ENCODE assay signal across 1 cellular context in the genomic region with DNA sequence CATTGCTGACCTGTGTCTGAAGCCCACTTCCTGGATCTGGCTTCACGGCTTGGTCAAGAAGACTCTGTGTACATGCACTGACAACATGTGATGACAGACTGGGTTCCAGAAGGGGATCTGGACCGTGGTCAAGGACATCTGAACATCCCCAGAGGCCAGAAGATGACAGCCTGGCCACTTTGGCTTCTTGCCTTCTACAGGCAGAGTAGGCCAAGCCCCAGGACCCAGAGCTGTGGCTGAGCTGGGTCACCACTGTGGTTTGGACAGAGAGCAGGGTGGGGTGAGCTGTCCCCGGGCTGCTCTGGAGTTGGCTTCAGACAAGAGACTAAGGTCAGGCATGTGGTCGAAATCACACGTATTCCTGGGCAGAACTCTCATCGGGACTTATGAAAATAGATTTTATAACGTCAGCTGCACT.
TF ChIP-seq lines count a peak whose summit lies in the region.

No MANE protein-coding gene starts in this region.

TF ChIP-seq in WTC11, 78 proteins besides CTCF, POLR2A, EP300 and RAD21 (continued from another document):
- TF ChIP-seq, protein P1, sequence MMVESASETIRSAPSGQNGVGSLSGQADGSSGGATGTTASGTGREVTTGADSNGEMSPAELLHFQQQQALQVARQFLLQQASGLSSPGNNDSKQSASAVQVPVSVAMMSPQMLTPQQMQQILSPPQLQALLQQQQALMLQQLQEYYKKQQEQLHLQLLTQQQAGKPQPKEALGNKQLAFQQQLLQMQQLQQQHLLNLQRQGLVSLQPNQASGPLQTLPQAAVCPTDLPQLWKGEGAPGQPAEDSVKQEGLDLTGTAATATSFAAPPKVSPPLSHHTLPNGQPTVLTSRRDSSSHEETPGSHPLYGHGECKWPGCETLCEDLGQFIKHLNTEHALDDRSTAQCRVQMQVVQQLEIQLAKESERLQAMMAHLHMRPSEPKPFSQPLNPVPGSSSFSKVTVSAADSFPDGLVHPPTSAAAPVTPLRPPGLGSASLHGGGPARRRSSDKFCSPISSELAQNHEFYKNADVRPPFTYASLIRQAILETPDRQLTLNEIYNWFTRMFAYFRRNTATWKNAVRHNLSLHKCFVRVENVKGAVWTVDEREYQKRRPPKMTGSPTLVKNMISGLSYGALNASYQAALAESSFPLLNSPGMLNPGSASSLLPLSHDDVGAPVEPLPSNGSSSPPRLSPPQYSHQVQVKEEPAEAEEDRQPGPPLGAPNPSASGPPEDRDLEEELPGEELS (CRISPR knock-in tag; IDR thresholded peaks at IDR 0.05), result no peak
- TF ChIP-seq, protein P2, sequence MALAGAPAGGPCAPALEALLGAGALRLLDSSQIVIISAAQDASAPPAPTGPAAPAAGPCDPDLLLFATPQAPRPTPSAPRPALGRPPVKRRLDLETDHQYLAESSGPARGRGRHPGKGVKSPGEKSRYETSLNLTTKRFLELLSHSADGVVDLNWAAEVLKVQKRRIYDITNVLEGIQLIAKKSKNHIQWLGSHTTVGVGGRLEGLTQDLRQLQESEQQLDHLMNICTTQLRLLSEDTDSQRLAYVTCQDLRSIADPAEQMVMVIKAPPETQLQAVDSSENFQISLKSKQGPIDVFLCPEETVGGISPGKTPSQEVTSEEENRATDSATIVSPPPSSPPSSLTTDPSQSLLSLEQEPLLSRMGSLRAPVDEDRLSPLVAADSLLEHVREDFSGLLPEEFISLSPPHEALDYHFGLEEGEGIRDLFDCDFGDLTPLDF (CRISPR knock-in tag; IDR thresholded peaks at IDR 0.05), result no peak
- no peak for TF ChIP-seq AFF4 (CRISPR knock-in tag; IDR thresholded peaks at IDR 0.05; ENCODE audit: borderline replicate concordance)
- TF ChIP-seq ARID4B (CRISPR knock-in tag; IDR thresholded peaks at IDR 0.05; ENCODE audit: borderline replicate concordance), result no peak
TF ChIP-seq in WTC11: peak in this region for 0.
